14 cellular contexts compared by ENCODE assay signal in the genomic region with DNA sequence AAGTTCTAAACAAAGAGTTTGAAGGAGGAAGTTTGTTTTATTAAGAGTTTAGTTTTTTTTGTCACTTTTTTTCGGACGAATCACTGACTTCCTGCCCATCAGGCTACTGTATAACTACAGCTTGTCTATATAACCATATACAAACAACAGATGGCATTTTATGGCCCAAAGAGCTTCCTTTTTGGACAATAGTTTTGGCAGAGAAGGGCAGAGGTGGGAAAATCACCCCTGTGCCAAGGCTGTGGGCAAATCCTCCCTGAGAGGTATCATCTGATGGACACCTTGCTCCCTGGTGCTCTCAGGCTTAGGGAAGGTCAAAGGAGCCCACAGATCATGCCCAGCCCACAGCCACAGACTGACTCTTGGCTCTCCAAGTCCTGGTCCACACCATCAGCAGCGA.
DNase-seq lines count a peak whose midpoint lies in the region; ATAC-seq and TF ChIP-seq lines count a peak whose summit lies in the region.
"Had no signal": no experiment of that assay in that cellular context is flagged by ENCODE, and none has a peak within 500 bp of the region (broad histone marks: within the 10 kb centered on the region; RNA-seq: fewer than 3 reads in every experiment).

No MANE protein-coding gene starts in this region.

- CTCF ChIA-PET in CD4-positive, alpha-beta T cell (lab: Charles Lee) = interaction anchor here (0.7 kb wide), 1 partner anchor 110 kb away, joined by 5 read pairs; no protein-coding TSS in a partner anchor

- POLR2A ChIA-PET in CD4-positive, alpha-beta T cell (lab: Charles Lee) = interaction anchor here (1.3 to 2.2 kb wide), 3 partner anchors 40 to 88 kb away, joined by 5 to 7 read pairs (median 7); no protein-coding TSS in a partner anchor

- H3K27me3 Mint-ChIP-seq in CD4-positive, alpha-beta T cell = no peaks in the 10 kb centered on the region
- no peaks in the 10 kb centered on the region for H3K27me3 Mint-ChIP-seq in effector memory CD8-positive, alpha-beta T cell

- H3K36me3 Mint-ChIP-seq in CD4-positive, alpha-beta T cell (ENCODE audit: low read depth) = peaks cover 55% of the 10 kb centered on the region
- H3K36me3 Mint-ChIP-seq in effector memory CD8-positive, alpha-beta T cell (ENCODE audit: insufficient read depth) = peaks cover 19% of the 10 kb centered on the region

- no peak for TF ChIP-seq CTCF in CD4-positive, alpha-beta T cell (IDR thresholded peaks at IDR 0.05)

- no peaks in the 10 kb centered on the region for H3K9me3 ChIP-seq in CD4-positive, alpha-beta T cell (ENCODE audit: control insufficient read depth, low read length)
- H3K9me3 ChIP-seq in KOPT-K1 (ENCODE audit: insufficient read depth, low read length, poor library complexity, severe bottlenecking) = peaks cover 12% of the 10 kb centered on the region
- H3K9me3 ChIP-seq: SJCRH30 had no signal

- DNase-seq in CD4-positive, alpha-beta T cell = no peak
- no peak for DNase-seq in effector memory CD8-positive, alpha-beta T cell
- DNase-seq in NOMO-1 treated with dmso at 0.1 percent for 144 hours (lab: John Stamatoyannopoulos, UW; ENCODE audit: unreplicated experiment) (no peak), HuH-7 (ENCODE audit: low spot score) (no peak)
- DNase-seq: activated CD4-positive, alpha-beta T cell treated with anti-CD3 and anti-CD28 coated beads, Interleukin-2, amount 50 U/mL, for 4 hours; effector CD4-positive, alpha-beta T cell; NCI-H1417; NCI-H526; SJCRH30 had no signal

- intact Hi-C loops in CD4-positive, alpha-beta T cell (cut with DNase I, micrococcal nuclease) = loop anchor here (5.0 kb wide), 3 partner anchors 66 to 104 kb away; no protein-coding TSS in a partner anchor

- no peaks in the 10 kb centered on the region for H3K9me3 Mint-ChIP-seq in CD4-positive, alpha-beta T cell
- no peaks in the 10 kb centered on the region for H3K9me3 Mint-ChIP-seq in effector memory CD8-positive, alpha-beta T cell

- peaks cover 98% of the 10 kb centered on the region for H3K4me1 Mint-ChIP-seq in CD4-positive, alpha-beta T cell (ENCODE audit: low read depth)
- peaks cover 43 to 75% of the 10 kb centered on the region in 2 donors for H3K4me1 Mint-ChIP-seq in effector memory CD8-positive, alpha-beta T cell (ENCODE audit: low read depth in 2 of 2)

- H3K27ac Mint-ChIP-seq in CD4-positive, alpha-beta T cell = peak overlapping the region; percentile 90
- peak overlapping the region; percentile 87 to 91 for H3K27ac Mint-ChIP-seq in effector memory CD8-positive, alpha-beta T cell

- no peak for ATAC-seq in CD4-positive, alpha-beta T cell (ENCODE audit: poor library complexity)
- ATAC-seq in GM18909 (IDR thresholded peaks at IDR 0.05; ENCODE audit: poor library complexity, unreplicated experiment) = peak; percentile 12
- no peak for ATAC-seq in effector memory CD8-positive, alpha-beta T cell (replicated peaks)
- no peak for ATAC-seq in HG02588 (IDR thresholded peaks at IDR 0.05; ENCODE audit: unreplicated experiment)
- no peak for ATAC-seq in GM21381 (IDR thresholded peaks at IDR 0.05; ENCODE audit: unreplicated experiment)
- ATAC-seq: left lobe of liver had no signal

- H3K4me3 Mint-ChIP-seq in CD4-positive, alpha-beta T cell = peak overlapping the region; percentile 54
- H3K4me3 Mint-ChIP-seq in effector memory CD8-positive, alpha-beta T cell = peak overlapping the region; percentile 50 to 65

- no peaks in the 10 kb centered on the region for H3K36me3 ChIP-seq in KOPT-K1 (ENCODE audit: insufficient read depth, low read length)
- H3K36me3 ChIP-seq: SJCRH30 had no signal

- no peaks in the 10 kb centered on the region for H3K27me3 ChIP-seq in CD4-positive, alpha-beta T cell (ENCODE audit: control insufficient read depth, insufficient read depth, low read length)
- H3K27me3 ChIP-seq: SJCRH30 had no signal

- peak overlapping the region; percentile 44 for H3K27ac ChIP-seq in CD4-positive, alpha-beta T cell (ENCODE audit: low read depth, low read length)
- H3K27ac ChIP-seq in KOPT-K1 (ENCODE audit: low read depth, low read length, poor library complexity, severe bottlenecking) = peak overlapping the region; percentile 95
- H3K27ac ChIP-seq: SJCRH30 had no signal
